In genomic region chr7:77674878-77675277, GRCh38 we compare ENCODE assay signal across 9 cellular contexts. TPM values are rescaled to one million over a fixed set of nuclear protein-coding genes. Genes with fewer than 3 reads are reported as not detected.
DNase-seq lines count a peak whose midpoint lies in the region; ATAC-seq and TF ChIP-seq lines count a peak whose summit lies in the region.
"Had no signal": no experiment of that assay in that cellular context is flagged by ENCODE, and none has a peak within 500 bp of the region (broad histone marks: within the 10 kb centered on the region; RNA-seq: fewer than 3 reads in every experiment).

No MANE protein-coding gene starts in this region.

- TF ChIP-seq CTCF in RWPE2 (IDR thresholded peaks at IDR 0.05; ENCODE audit: poor library complexity, severe bottlenecking) = no peak

- ATAC-seq in GM18867 (IDR thresholded peaks at IDR 0.05; ENCODE audit: unreplicated experiment) = peak; percentile 78
- peak; percentile 68 for ATAC-seq in HG02623 (IDR thresholded peaks at IDR 0.05; ENCODE audit: unreplicated experiment)
- peak; percentile 99 for ATAC-seq in RWPE2 (ENCODE audit: low read depth)
- no peak for ATAC-seq in HG03095 (IDR thresholded peaks at IDR 0.05; ENCODE audit: unreplicated experiment)

- H3K27me3 ChIP-seq in RWPE2 (ENCODE audit: insufficient read depth, poor library complexity, severe bottlenecking) = no peaks in the 10 kb centered on the region

- H3K9me3 ChIP-seq in RWPE2 (ENCODE audit: severe bottlenecking) = no peaks in the 10 kb centered on the region

- H3K27ac ChIP-seq in RWPE2 (ENCODE audit: poor library complexity, severe bottlenecking) = peak overlapping the region; percentile 23

- DNase-seq in RWPE2 (ENCODE audit: low spot score) = peak; percentile 78
- DNase-seq in mucosa of gallbladder (ENCODE audit: low spot score) = peak; percentile 79
- no peak for DNase-seq in DMS153 (lab: John Stamatoyannopoulos, UW)
- DNase-seq in CD1c-positive myeloid dendritic cell (ENCODE audit: extremely low spot score) = no peak
- DNase-seq in midbrain (lab: John Stamatoyannopoulos, UW) = no peak
- DNase-seq: Right ventricle myocardium superior had no signal

- H3K4me1 ChIP-seq in RWPE2 (ENCODE audit: insufficient read depth, poor library complexity, severe bottlenecking) = peaks cover 20% of the 10 kb centered on the region

- no peak overlapping the region for H3K4me3 ChIP-seq in RWPE2 (ENCODE audit: severe bottlenecking)

- H3K36me3 ChIP-seq in RWPE2 (ENCODE audit: low read depth) = no peaks in the 10 kb centered on the region

RNA-seq across cellular contexts. Expression of gene RSBN1L, which starts 21.4 kb away (rescaled TPM):
- 18.3 TPM for total RNA-seq in mucosa of gallbladder

Comparison
In these comparisons a context has a peak if more than half of its experiments do, and no peak if none do; other contexts are left out.
1. DNase-seq: peak in RWPE2 (single experiment) and mucosa of gallbladder (single experiment); none in DMS153 (single experiment), CD1c-positive myeloid dendritic cell (single experiment) and midbrain (single experiment).